In the genomic region with DNA sequence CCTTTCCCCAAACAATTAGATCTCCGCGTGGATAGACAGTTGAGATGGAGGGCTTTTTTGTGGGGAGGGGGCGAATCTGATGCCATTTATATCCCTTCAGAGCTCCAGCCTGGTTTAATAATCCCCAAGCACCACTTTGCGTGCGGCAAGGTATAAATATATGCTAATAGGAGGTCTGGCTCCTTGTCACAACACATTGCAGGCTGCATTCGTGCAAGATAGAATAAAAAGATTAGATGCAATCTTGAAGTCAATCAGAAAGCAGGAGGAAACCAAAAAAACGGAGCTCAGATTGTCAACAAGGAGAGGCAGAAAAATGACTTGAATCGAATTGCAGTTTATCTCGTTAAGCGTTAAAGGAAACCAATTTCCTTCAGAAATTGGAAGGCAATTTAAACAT, we compare ENCODE assay signal across 15 cellular contexts.
DNase-seq lines count a peak whose midpoint lies in the region; ATAC-seq and TF ChIP-seq lines count a peak whose summit lies in the region.
"Had no signal": no experiment of that assay in that cellular context is flagged by ENCODE, and none has a peak within 500 bp of the region (broad histone marks: within the 10 kb centered on the region; RNA-seq: fewer than 3 reads in every experiment).

No MANE protein-coding gene starts in this region.

- H3K36me3 Mint-ChIP-seq in activated naive CD8-positive, alpha-beta T cell treated with anti-CD3 and anti-CD28 coated beads, Interleukin-2, amount 50 U/mL, for 24 hours (ENCODE audit: low read depth): no peaks in the 10 kb centered on the region
- no peaks in the 10 kb centered on the region for H3K36me3 Mint-ChIP-seq in activated naive CD8-positive, alpha-beta T cell treated with anti-CD3 and anti-CD28 coated beads for 36 hours
- H3K36me3 Mint-ChIP-seq in brain: no peaks in the 10 kb centered on the region

- H3K27ac ChIP-seq in gastroesophageal sphincter (no peak overlapping the region), right lobe of liver (no peak overlapping the region)
- H3K27ac ChIP-seq: 22Rv1, A549, C4-2B, GM23248 had no signal

- no peak for TF ChIP-seq CTCF in brain (conservative IDR thresholded peaks at IDR 0.05)
- TF ChIP-seq CTCF in gastroesophageal sphincter (IDR thresholded peaks at IDR 0.05): no peak
- no peak for TF ChIP-seq CTCF in right lobe of liver (IDR thresholded peaks at IDR 0.05)

- peaks cover 17% of the 10 kb centered on the region for H3K27me3 Mint-ChIP-seq in activated naive CD8-positive, alpha-beta T cell treated with anti-CD3 and anti-CD28 coated beads, Interleukin-2, amount 50 U/mL, for 24 hours
- H3K27me3 Mint-ChIP-seq in activated naive CD8-positive, alpha-beta T cell treated with anti-CD3 and anti-CD28 coated beads for 36 hours: peaks cover 39% of the 10 kb centered on the region
- no peaks in the 10 kb centered on the region for H3K27me3 Mint-ChIP-seq in brain

- DNase-seq in NCI-H82 (lab: John Stamatoyannopoulos, UW) (peak; percentile 35), NCI-H82 treated with DMSO at 0.1 percent for 48 hours (lab: John Stamatoyannopoulos, UW; ENCODE audit: unreplicated experiment) (no peak), right lobe of liver (no peak)
- no peak for DNase-seq in activated naive CD8-positive, alpha-beta T cell treated with anti-CD3 and anti-CD28 coated beads, Interleukin-2, amount 50 U/mL, for 24 hours
- no peak for DNase-seq in activated naive CD8-positive, alpha-beta T cell treated with anti-CD3 and anti-CD28 coated beads for 36 hours
- DNase-seq: AML-193; Caco-2; CD4-positive, alpha-beta T cell had no signal

- H3K27me3 ChIP-seq in gastroesophageal sphincter (no peaks in the 10 kb centered on the region), right lobe of liver (no peaks in the 10 kb centered on the region)

- H3K4me3 ChIP-seq in gastroesophageal sphincter (no peak overlapping the region), right lobe of liver (no peak overlapping the region)
- H3K4me3 ChIP-seq: A549, GM23248, HAP-1 had no signal

- intact Hi-C loops in right lobe of liver (cut with DNase I): no loop called here

- TF ChIP-seq POLR2A in gastroesophageal sphincter (IDR thresholded peaks at IDR 0.05) (no peak), right lobe of liver (IDR thresholded peaks at IDR 0.05) (no peak)

- H3K9me3 ChIP-seq in gastroesophageal sphincter (no peaks in the 10 kb centered on the region), right lobe of liver (no peaks in the 10 kb centered on the region)
- H3K9me3 ChIP-seq: A549, Caco-2, HAP-1 had no signal

- peaks cover 0 to 11% (median 0%) of the 10 kb centered on the region in 3 donors for H3K4me1 ChIP-seq in gastroesophageal sphincter
- no peaks in the 10 kb centered on the region for H3K4me1 ChIP-seq in right lobe of liver
- H3K4me1 ChIP-seq: A549, Caco-2, HAP-1 had no signal

- H3K36me3 ChIP-seq in gastroesophageal sphincter: no peaks in the 10 kb centered on the region
- H3K36me3 ChIP-seq in right lobe of liver: no peaks in the 10 kb centered on the region
- H3K36me3 ChIP-seq: HAP-1 had no signal

- peak overlapping the region; percentile 18 for H3K4me3 Mint-ChIP-seq in activated naive CD8-positive, alpha-beta T cell treated with anti-CD3 and anti-CD28 coated beads, Interleukin-2, amount 50 U/mL, for 24 hours
- H3K4me3 Mint-ChIP-seq in activated naive CD8-positive, alpha-beta T cell treated with anti-CD3 and anti-CD28 coated beads for 36 hours: no peak overlapping the region
- H3K4me3 Mint-ChIP-seq in brain: peak overlapping the region in 2 of 5 experiments; percentile 5 to 10
- H3K4me3 Mint-ChIP-seq: CD4-positive, alpha-beta T cell had no signal

- H3K27ac Mint-ChIP-seq in activated naive CD8-positive, alpha-beta T cell treated with anti-CD3 and anti-CD28 coated beads, Interleukin-2, amount 50 U/mL, for 24 hours: peak overlapping the region; percentile 66
- no peak overlapping the region for H3K27ac Mint-ChIP-seq in activated naive CD8-positive, alpha-beta T cell treated with anti-CD3 and anti-CD28 coated beads for 36 hours
- H3K27ac Mint-ChIP-seq in brain: peak overlapping the region in 4 of 5 experiments; percentile 8 to 48 (median 18)
- H3K27ac Mint-ChIP-seq: CD4-positive, alpha-beta T cell had no signal

- H3K9me3 Mint-ChIP-seq in activated naive CD8-positive, alpha-beta T cell treated with anti-CD3 and anti-CD28 coated beads, Interleukin-2, amount 50 U/mL, for 24 hours: no peaks in the 10 kb centered on the region
- H3K9me3 Mint-ChIP-seq in activated naive CD8-positive, alpha-beta T cell treated with anti-CD3 and anti-CD28 coated beads for 36 hours: peaks cover 2% of the 10 kb centered on the region
- H3K9me3 Mint-ChIP-seq in brain: peaks cover 0 to 10% (median 3%) of the 10 kb centered on the region in 5 experiments
- H3K9me3 Mint-ChIP-seq: CD4-positive, alpha-beta T cell had no signal

- no peak for TF ChIP-seq EP300 in gastroesophageal sphincter (IDR thresholded peaks at IDR 0.05)

- 84 to 85% methylated on average over 10 of the region's 10 CpGs for WGBS in gastroesophageal sphincter (ENCODE audit: low coverage in 1 of 2), 2 donors
- 47% methylated on average over 10 of the region's 10 CpGs for WGBS in right lobe of liver (ENCODE audit: insufficient coverage, low coverage, low lambda C conversion rate, missing lambda C conversion rate)

- peaks cover 22% of the 10 kb centered on the region for H3K4me1 Mint-ChIP-seq in activated naive CD8-positive, alpha-beta T cell treated with anti-CD3 and anti-CD28 coated beads, Interleukin-2, amount 50 U/mL, for 24 hours
- H3K4me1 Mint-ChIP-seq in activated naive CD8-positive, alpha-beta T cell treated with anti-CD3 and anti-CD28 coated beads for 36 hours: peaks cover 3% of the 10 kb centered on the region
- peaks cover 22% of the 10 kb centered on the region for H3K4me1 Mint-ChIP-seq in brain

- ATAC-seq in activated naive CD8-positive, alpha-beta T cell treated with anti-CD3 and anti-CD28 coated beads, Interleukin-2, amount 50 U/mL, for 24 hours: no peak
- no peak for ATAC-seq in gastroesophageal sphincter
- no peak for ATAC-seq in right lobe of liver
- ATAC-seq: A549 had no signal
